Comparison of ENCODE assay signal across 17 cellular contexts in the genomic region with DNA sequence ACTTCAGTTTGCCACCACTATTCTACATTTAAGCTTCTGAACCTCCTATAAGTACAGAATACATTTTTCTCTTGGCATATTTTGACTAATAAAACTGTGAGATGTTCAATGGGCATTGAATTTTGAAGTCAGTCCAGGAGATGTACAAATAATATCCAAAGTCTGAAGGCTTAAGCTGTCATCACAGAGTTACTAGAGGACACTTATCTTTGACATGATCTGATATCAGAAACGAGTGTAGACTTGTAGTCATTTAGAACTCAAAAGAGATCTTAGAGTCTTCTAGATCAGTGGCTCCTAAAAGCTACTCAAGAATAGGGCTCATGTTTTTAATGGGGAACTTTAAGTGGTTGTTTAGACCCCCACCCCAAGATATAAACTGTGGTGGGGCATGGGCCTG.
DNase-seq lines count a peak whose midpoint lies in the region; ATAC-seq and TF ChIP-seq lines count a peak whose summit lies in the region.
"Had no signal": no experiment of that assay in that cellular context is flagged by ENCODE, and none has a peak within 500 bp of the region (broad histone marks: within the 10 kb centered on the region; RNA-seq: fewer than 3 reads in every experiment).

No MANE protein-coding gene starts in this region.

- H3K27me3 Mint-ChIP-seq in activated naive CD4-positive, alpha-beta T cell treated with anti-CD3 and anti-CD28 coated beads for 36 hours (ENCODE audit: low read depth): no peaks in the 10 kb centered on the region
- no peaks in the 10 kb centered on the region for H3K27me3 Mint-ChIP-seq in activated CD4-positive, alpha-beta memory T cell treated with anti-CD3 and anti-CD28 coated beads, Interleukin-2, amount 10 ng/mL, durations not matched to agents 7 days and 5 days
- H3K27me3 Mint-ChIP-seq: naive thymus-derived CD8-positive, alpha-beta T cell had no signal

- no peak for TF ChIP-seq CTCF in fibroblast of lung (conservative IDR thresholded peaks at IDR 0.05 in 1 of 2, IDR thresholded peaks at IDR 0.05 in 1 of 2; ENCODE audit: low read depth in 1 of 2, low read length in 2 of 2)
- TF ChIP-seq CTCF in tibial artery (IDR thresholded peaks at IDR 0.05): no peak

- no peaks in the 10 kb centered on the region for H3K9me3 Mint-ChIP-seq in activated naive CD4-positive, alpha-beta T cell treated with anti-CD3 and anti-CD28 coated beads for 36 hours
- no peaks in the 10 kb centered on the region for H3K9me3 Mint-ChIP-seq in activated CD4-positive, alpha-beta memory T cell treated with anti-CD3 and anti-CD28 coated beads, Interleukin-2, amount 10 ng/mL, durations not matched to agents 7 days and 5 days

- H3K79me2 ChIP-seq in fibroblast of lung (ENCODE audit: control insufficient read depth, insufficient read depth, low read length): peaks cover 88% of the 10 kb centered on the region

- no peak overlapping the region for H3K4me3 Mint-ChIP-seq in activated naive CD4-positive, alpha-beta T cell treated with anti-CD3 and anti-CD28 coated beads for 36 hours
- H3K4me3 Mint-ChIP-seq in activated CD4-positive, alpha-beta memory T cell treated with anti-CD3 and anti-CD28 coated beads, Interleukin-2, amount 10 ng/mL, durations not matched to agents 7 days and 5 days: peak overlapping the region; percentile 8

- no peak overlapping the region for H3K4me3 ChIP-seq in fibroblast of lung (replicated peaks in 1 of 4; ENCODE audit: control extremely low read depth in 1 of 4, insufficient read depth in 1 of 4, low read depth in 3 of 4, low read length in 4 of 4)
- H3K4me3 ChIP-seq in tibial artery: no peak overlapping the region
- H3K4me3 ChIP-seq: right lobe of liver had no signal

- H3K9ac ChIP-seq in fibroblast of lung (ENCODE audit: insufficient read depth, low read length): no peak overlapping the region

- no peak overlapping the region for H2AFZ ChIP-seq in fibroblast of lung (ENCODE audit: low read length)

- H3K36me3 ChIP-seq in fibroblast of lung (ENCODE audit: control insufficient read depth, insufficient read depth, low read length) (peaks cover 22% of the 10 kb centered on the region), tibial artery (peaks cover 34 to 68% (median 63%) of the 10 kb centered on the region in 3 donors)

- no peaks in the 10 kb centered on the region for H3K27me3 ChIP-seq in fibroblast of lung (ENCODE audit: control insufficient read depth, insufficient read depth, low read length)
- H3K27me3 ChIP-seq in tibial artery: no peaks in the 10 kb centered on the region
- H3K27me3 ChIP-seq: right lobe of liver had no signal

- H3K27ac Mint-ChIP-seq in activated naive CD4-positive, alpha-beta T cell treated with anti-CD3 and anti-CD28 coated beads for 36 hours: peak overlapping the region; percentile 90
- H3K27ac Mint-ChIP-seq in activated CD4-positive, alpha-beta memory T cell treated with anti-CD3 and anti-CD28 coated beads, Interleukin-2, amount 10 ng/mL, durations not matched to agents 7 days and 5 days: peak overlapping the region; percentile 89

- TF ChIP-seq POLR2A in GM18505 (IDR thresholded peaks at IDR 0.05; ENCODE audit: borderline replicate concordance, extremely low read depth, insufficient read depth, insufficient read length): no peak

- no peak for DNase-seq in activated naive CD4-positive, alpha-beta T cell treated with anti-CD3 and anti-CD28 coated beads for 36 hours
- DNase-seq in activated naive CD4-positive, alpha-beta T cell treated with Interleukin-2 at 50 U/mL for 16 hours: no peak
- DNase-seq in activated CD4-positive, alpha-beta memory T cell treated with anti-CD3 and anti-CD28 coated beads, Interleukin-2, amount 10 ng/mL, durations not matched to agents 7 days and 5 days: no peak
- DNase-seq in fibroblast of lung (ENCODE audit: low read depth in 2 of 2) (no peak), tibial artery (no peak), SK-N-DZ (ENCODE audit: low spot score) (no peak), dedifferentiated amniotic fluid mesenchymal stem cell (ENCODE audit: extremely low spot score) (no peak)
- DNase-seq: activated CD4-positive, CD25-positive, alpha-beta regulatory T cell treated with anti-CD3 and anti-CD28 coated beads, Interleukin-2, amount 50 U/mL, for 72 hours; activated gamma-delta T cell treated with Interleukin-2 at 50 U/mL for 16 hours; erythroblast; KBM-7; naive thymus-derived CD8-positive, alpha-beta T cell; NCI-H1417; NCI-H510A; right lobe of liver had no signal

- peaks cover 87% of the 10 kb centered on the region for H3K4me1 Mint-ChIP-seq in activated naive CD4-positive, alpha-beta T cell treated with anti-CD3 and anti-CD28 coated beads for 36 hours (ENCODE audit: low read depth)
- H3K4me1 Mint-ChIP-seq in activated CD4-positive, alpha-beta memory T cell treated with anti-CD3 and anti-CD28 coated beads, Interleukin-2, amount 10 ng/mL, durations not matched to agents 7 days and 5 days: peaks cover 92% of the 10 kb centered on the region

- H3K36me3 Mint-ChIP-seq in activated naive CD4-positive, alpha-beta T cell treated with anti-CD3 and anti-CD28 coated beads for 36 hours (ENCODE audit: low read depth): peaks cover 95% of the 10 kb centered on the region
- H3K36me3 Mint-ChIP-seq in activated CD4-positive, alpha-beta memory T cell treated with anti-CD3 and anti-CD28 coated beads, Interleukin-2, amount 10 ng/mL, durations not matched to agents 7 days and 5 days (ENCODE audit: low read depth): peaks cover 98% of the 10 kb centered on the region

- ATAC-seq in GM18505 (IDR thresholded peaks at IDR 0.05; ENCODE audit: unreplicated experiment): no peak
- ATAC-seq: HCT116; naive thymus-derived CD8-positive, alpha-beta T cell; right lobe of liver had no signal

- H3K4me2 ChIP-seq in fibroblast of lung (ENCODE audit: extremely low read depth, insufficient read depth, low read length): no peak overlapping the region

- H4K20me1 ChIP-seq in fibroblast of lung (ENCODE audit: control insufficient read depth, extremely low read depth, insufficient read depth, low read length): no peaks in the 10 kb centered on the region

- CTCF ChIA-PET in activated naive CD4-positive, alpha-beta T cell treated with anti-CD3 and anti-CD28 coated beads for 36 hours (lab: Charles Lee): interaction anchor here (0.6 to 1.4 kb wide), 4 partner anchors 9 to 1738 kb away, joined by 3 to 6 read pairs (median 4); no protein-coding TSS in a partner anchor
- CTCF ChIA-PET in activated CD4-positive, alpha-beta memory T cell treated with anti-CD3 and anti-CD28 coated beads, Interleukin-2, amount 10 ng/mL, durations not matched to agents 7 days and 5 days (lab: Charles Lee): interaction anchor here (0.6 to 1.6 kb wide), 6 partner anchors 11 to 314 kb away, joined by 3 to 6 read pairs (median 4); no protein-coding TSS in a partner anchor

- H3K4me1 ChIP-seq in fibroblast of lung (ENCODE audit: control insufficient read depth, extremely low read depth, insufficient read depth, low read length) (peaks cover 21% of the 10 kb centered on the region), tibial artery (peaks cover 0 to 94% (median 53%) of the 10 kb centered on the region in 4 donors)

- H3K27ac ChIP-seq in fibroblast of lung (ENCODE audit: insufficient read depth, low read length) (peak overlapping the region; percentile 4), tibial artery (peak overlapping the region; percentile 17 to 88)
- H3K27ac ChIP-seq: right lobe of liver had no signal

- no peaks in the 10 kb centered on the region for H3K9me3 ChIP-seq in fibroblast of lung (ENCODE audit: control insufficient read depth, insufficient read depth, low read depth, low read length)
- H3K9me3 ChIP-seq in tibial artery: no peaks in the 10 kb centered on the region
- H3K9me3 ChIP-seq: right lobe of liver had no signal

- intact Hi-C loops in activated naive CD4-positive, alpha-beta T cell treated with anti-CD3 and anti-CD28 coated beads for 36 hours (cut with micrococcal nuclease): loop anchor here (1.0 kb wide), 1 partner anchor 11 kb away; no protein-coding TSS in a partner anchor
- intact Hi-C loops in tibial artery (cut with DNase I; ENCODE audit: low total_unique reads): no loop called here

- POLR2A ChIA-PET in activated CD4-positive, alpha-beta memory T cell treated with anti-CD3 and anti-CD28 coated beads, Interleukin-2, amount 10 ng/mL, durations not matched to agents 7 days and 5 days (lab: Charles Lee): interaction anchor here (0.9 to 21.1 kb wide), 15 partner anchors 10 to 182 kb away, joined by 3 to 440 read pairs (median 9); a partner anchor contains a TSS
